In the genomic region with DNA sequence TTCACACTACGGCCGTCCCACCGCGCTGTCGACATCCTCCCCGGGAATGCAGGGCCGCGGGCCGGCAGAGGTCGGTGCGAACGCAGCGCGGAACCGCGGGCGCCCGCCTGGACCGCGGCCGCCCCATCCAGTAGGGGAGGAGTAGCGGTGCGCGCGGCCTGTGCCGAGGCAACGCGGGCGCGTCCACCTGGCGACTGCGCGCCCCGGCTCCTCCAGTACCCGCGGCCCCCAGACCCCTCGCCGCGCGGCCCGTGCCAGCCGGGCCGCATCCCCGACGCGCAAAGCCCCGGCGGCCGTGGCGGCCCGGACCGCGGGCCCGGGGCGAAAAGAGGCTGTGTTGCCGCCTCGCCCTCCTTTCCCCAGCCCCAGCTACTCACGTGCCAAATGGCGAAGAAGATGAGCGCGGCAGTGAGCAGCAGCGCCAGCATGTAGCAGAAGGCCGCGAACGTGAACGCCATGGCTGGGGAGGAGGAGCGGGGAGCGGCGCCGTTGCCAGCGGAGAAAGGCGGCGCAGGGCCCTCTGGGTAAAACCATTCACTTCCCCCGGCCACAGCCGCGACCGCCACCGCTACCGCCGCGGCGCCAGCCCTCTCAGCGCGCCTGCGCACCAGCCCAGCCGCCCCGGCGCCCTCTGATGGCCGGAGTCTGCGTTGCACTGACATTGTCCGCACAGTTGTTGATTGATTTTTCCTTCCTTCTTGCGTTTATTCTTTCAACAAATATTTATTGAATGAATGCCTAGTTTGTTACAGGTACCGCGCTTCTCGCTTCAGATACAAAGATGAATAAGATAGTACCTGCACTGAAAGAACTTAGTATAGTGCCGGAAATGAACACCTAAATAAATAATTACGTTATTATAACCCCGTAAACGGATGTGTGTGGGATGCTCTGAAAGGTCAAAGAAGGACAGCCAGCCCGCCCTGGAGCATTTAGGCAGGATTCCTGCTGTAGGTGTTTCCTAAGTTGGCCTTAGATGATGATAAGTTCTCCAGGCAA, we compare ENCODE assay signal across 7 cellular contexts. TPM values are rescaled to one million over a fixed set of nuclear protein-coding genes. Genes with fewer than 3 reads are reported as not detected.
A peak's percentile ranks its signal among the peaks of the same experiment; 100 is the strongest.
DNase-seq lines count a peak whose midpoint lies in the region; ATAC-seq lines count a peak whose summit lies in the region.

TSS of gene CNIH1 (minus strand) at position 505 of the 999 bp plus-strand sequence. CDS start at position 458, 47 bp downstream.

- DNase-seq in NCI-H2029 treated with DMSO at 0.1 percent for 48 hours (lab: John Stamatoyannopoulos, UW) (peak; percentile 89), T-helper 9 cell (peak; percentile 93), astrocyte of the hippocampus (ENCODE audit: low read depth, low spot score) (peak; percentile 98), hypothalamus (lab: John Stamatoyannopoulos, UW) (peak; percentile 45 to 94 (median 84)), sciatic nerve (ENCODE audit: low spot score) (peak; percentile 95)

- intact Hi-C loops in sciatic nerve (cut with DNase I) = no loop called here

- ATAC-seq in GM18508 (IDR thresholded peaks at IDR 0.05; ENCODE audit: insufficient read depth, unreplicated experiment) = peak; percentile 78
- ATAC-seq in HG03025 (IDR thresholded peaks at IDR 0.05; ENCODE audit: low FRiP score, unreplicated experiment) = peak; percentile 97
- ATAC-seq in sciatic nerve = peak; percentile 99

RNA-seq across cellular contexts. Expression of gene CNIH1, which starts in this region (rescaled TPM):
- total RNA-seq in sciatic nerve = 73.1 TPM

Comparison
In these comparisons a context has a peak if more than half of its experiments do, and no peak if none do; other contexts are left out.
1. Peak in every context shown above with its lines: DNase-seq and ATAC-seq.